7 cellular contexts compared by ENCODE assay signal in the genomic region with DNA sequence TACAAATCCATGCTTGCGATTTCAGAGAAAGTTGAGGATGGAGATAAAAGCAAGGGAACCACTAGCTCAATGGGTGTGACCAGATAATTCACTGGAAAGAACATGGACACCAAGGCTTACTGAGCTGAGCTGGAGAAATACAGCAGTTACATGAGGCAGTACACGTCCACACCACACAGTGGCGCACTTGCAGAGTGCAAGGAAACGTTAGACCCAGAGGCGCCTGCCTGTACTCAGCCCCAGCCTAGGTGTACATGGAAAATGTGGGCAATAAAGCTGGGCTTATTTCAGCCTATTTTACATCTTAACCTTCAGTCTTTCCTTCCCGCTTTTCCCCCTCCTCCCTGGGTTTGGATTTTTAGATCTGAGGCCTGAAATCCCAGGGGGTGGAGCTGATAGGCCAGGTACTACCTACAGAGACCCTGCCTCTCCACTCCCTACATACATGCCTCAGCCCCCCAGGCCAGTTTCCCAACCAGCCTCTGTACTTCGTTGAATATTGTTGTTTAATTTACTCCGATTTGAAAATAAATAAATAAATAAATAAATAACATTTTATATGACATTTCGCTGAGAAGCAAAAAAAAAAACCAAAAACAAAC.
DNase-seq lines count a peak whose midpoint lies in the region; ATAC-seq and TF ChIP-seq lines count a peak whose summit lies in the region.

No MANE protein-coding gene starts in this region.

- H3K27ac Mint-ChIP-seq in progenitor cell of endocrine pancreas: no peak overlapping the region

- intact Hi-C loops in Right ventricle myocardium superior (cut with DNase I): loop anchor here (2.0 kb wide), 1 partner anchor 164 kb away; no protein-coding TSS in a partner anchor

- in situ Hi-C loops in GM13976 (cut with MboI; ENCODE audit: low sequenced_read_pairs, unreplicated experiment): no loop called here

- H3K9me3 ChIP-seq in SJSA1 (replicated peaks): no peaks in the 10 kb centered on the region

- no peak overlapping the region for H3K4me3 Mint-ChIP-seq in progenitor cell of endocrine pancreas (ENCODE audit: low read depth)

- TF ChIP-seq POLR2A in NB4 (IDR thresholded peaks at IDR 0.05; ENCODE audit: extremely low read depth, insufficient read length): no peak

- H3K27me3 ChIP-seq in SJSA1 (replicated peaks): peaks cover 2% of the 10 kb centered on the region; the same call in 1 of the 2 replicates

- no peaks in the 10 kb centered on the region for H3K9me3 Mint-ChIP-seq in progenitor cell of endocrine pancreas (ENCODE audit: low read depth)

- H3K27me3 Mint-ChIP-seq in progenitor cell of endocrine pancreas: peaks cover 3% of the 10 kb centered on the region

- H3K4me1 ChIP-seq in SJSA1 (replicated peaks): no peaks in the 10 kb centered on the region

- no peaks in the 10 kb centered on the region for H3K4me1 Mint-ChIP-seq in progenitor cell of endocrine pancreas (ENCODE audit: low read depth)

- no peaks in the 10 kb centered on the region for H3K36me3 Mint-ChIP-seq in progenitor cell of endocrine pancreas (ENCODE audit: insufficient read depth)

- H3K4me3 ChIP-seq in NB4 (ENCODE audit: low read depth, low read length): no peak overlapping the region
- no peak overlapping the region for H3K4me3 ChIP-seq in SJSA1

- ATAC-seq in HG02642 (IDR thresholded peaks at IDR 0.05; ENCODE audit: poor library complexity, unreplicated experiment) (peak; percentile 99), Right ventricle myocardium superior (ENCODE audit: poor library complexity) (peak; percentile 98)

- H3K27ac ChIP-seq in SJSA1: no peak overlapping the region

- DNase-seq in GM13976 (ENCODE audit: low spot score) (peak; percentile 74), NB4 (ENCODE audit: low read depth) (peak; percentile 81), SJSA1 (ENCODE audit: low read depth in 1 of 2, low spot score in 2 of 2) (peak; percentile 31 to 63), Right ventricle myocardium superior (peak; percentile 88), progenitor cell of endocrine pancreas (ENCODE audit: low spot score, unreplicated experiment) (peak; percentile 74)
- DNase-seq in activated naive CD4-positive, alpha-beta T cell treated with anti-CD3 and anti-CD28 coated beads, Interleukin-2, amount 50 U/mL, for 16 hours: peak; percentile 62

- TF ChIP-seq CTCF in GM13976 (IDR thresholded peaks at IDR 0.05; ENCODE audit: borderline replicate concordance, control extremely low read depth, extremely low read depth, insufficient read depth, missing control alignments): peak; percentile 82
- TF ChIP-seq CTCF in NB4 (IDR thresholded peaks at IDR 0.05; ENCODE audit: low read depth, low read length): peak; percentile 89
- peak; percentile 90 for TF ChIP-seq CTCF in progenitor cell of endocrine pancreas (IDR thresholded peaks at IDR 0.05; ENCODE audit: unreplicated experiment)

- H3K36me3 ChIP-seq in SJSA1: no peaks in the 10 kb centered on the region
